ENCODE assay signal across 20 cellular contexts in genomic region chr5:176612008-176612407, GRCh38. TPM values are rescaled to one million over a fixed set of nuclear protein-coding genes. Genes with fewer than 3 reads are reported as not detected.
DNase-seq lines count a peak whose midpoint lies in the region; ATAC-seq and TF ChIP-seq lines count a peak whose summit lies in the region.
"Had no signal": no experiment of that assay in that cellular context is flagged by ENCODE, and none has a peak within 500 bp of the region (broad histone marks: within the 10 kb centered on the region; RNA-seq: fewer than 3 reads in every experiment).

No MANE protein-coding gene starts in this region.

- H3K36me3 ChIP-seq in parathyroid adenoma (ENCODE audit: control insufficient read depth, insufficient read depth, low read length) = no peaks in the 10 kb centered on the region

- peak overlapping the region; percentile 28 for H2AFZ ChIP-seq in parathyroid adenoma

- peaks cover 50% of the 10 kb centered on the region for H3K27me3 Mint-ChIP-seq in activated CD4-positive, alpha-beta memory T cell treated with anti-CD3 and anti-CD28 coated beads, Interleukin-2, amount 10 ng/mL, durations not matched to agents 7 days and 5 days
- H3K27me3 Mint-ChIP-seq in activated CD4-positive, alpha-beta memory T cell treated with anti-CD3 and anti-CD28 coated beads for 36 hours = peaks cover 39% of the 10 kb centered on the region
- peaks cover 34% of the 10 kb centered on the region for H3K27me3 Mint-ChIP-seq in activated B cell treated with CpG ODN at 0.5 μM for 24 hours
- H3K27me3 Mint-ChIP-seq in immature natural killer cell (ENCODE audit: low read depth in 3 of 3) = peaks cover 15 to 28% (median 25%) of the 10 kb centered on the region in 3 donors

- intact Hi-C loops in activated CD4-positive, alpha-beta memory T cell treated with anti-CD3 and anti-CD28 coated beads for 36 hours (cut with micrococcal nuclease) = no loop called here
- intact Hi-C loops in activated B cell treated with CpG ODN at 0.5 μM for 24 hours (cut with micrococcal nuclease) = no loop called here

- H3K27ac ChIP-seq in parathyroid adenoma = no peak overlapping the region
- H3K27ac ChIP-seq: 22Rv1; BLaER1 treated with 17β-estradiol and CSF1 and Interleukin-3, amounts not matched to agents 10 nM and 100 nM; HL-60 had no signal

- peaks cover 13% of the 10 kb centered on the region for H3K4me1 Mint-ChIP-seq in activated CD4-positive, alpha-beta memory T cell treated with anti-CD3 and anti-CD28 coated beads, Interleukin-2, amount 10 ng/mL, durations not matched to agents 7 days and 5 days
- peaks cover 15% of the 10 kb centered on the region for H3K4me1 Mint-ChIP-seq in activated CD4-positive, alpha-beta memory T cell treated with anti-CD3 and anti-CD28 coated beads for 36 hours (ENCODE audit: low read depth)
- H3K4me1 Mint-ChIP-seq in activated B cell treated with CpG ODN at 0.5 μM for 24 hours (peaks cover 10% of the 10 kb centered on the region), immature natural killer cell (peaks cover 10 to 15% of the 10 kb centered on the region in 2 donors)

- no peak overlapping the region for H3K4me2 ChIP-seq in parathyroid adenoma (ENCODE audit: low read length)

- H3K27me3 ChIP-seq in parathyroid adenoma (ENCODE audit: control insufficient read depth, insufficient read depth, low read length) = no peaks in the 10 kb centered on the region

- H3K36me3 Mint-ChIP-seq in activated CD4-positive, alpha-beta memory T cell treated with anti-CD3 and anti-CD28 coated beads, Interleukin-2, amount 10 ng/mL, durations not matched to agents 7 days and 5 days (ENCODE audit: low read depth) = peaks cover 3% of the 10 kb centered on the region
- peaks cover 1% of the 10 kb centered on the region for H3K36me3 Mint-ChIP-seq in activated CD4-positive, alpha-beta memory T cell treated with anti-CD3 and anti-CD28 coated beads for 36 hours
- H3K36me3 Mint-ChIP-seq in activated B cell treated with CpG ODN at 0.5 μM for 24 hours (ENCODE audit: low read depth) = no peaks in the 10 kb centered on the region
- H3K36me3 Mint-ChIP-seq in immature natural killer cell = no peaks in the 10 kb centered on the region

- H3K79me2 ChIP-seq in parathyroid adenoma = no peaks in the 10 kb centered on the region

- POLR2A ChIA-PET in activated CD4-positive, alpha-beta memory T cell treated with anti-CD3 and anti-CD28 coated beads, Interleukin-2, amount 10 ng/mL, durations not matched to agents 7 days and 5 days (lab: Charles Lee) = no interaction called here
- POLR2A ChIA-PET in activated CD4-positive, alpha-beta memory T cell treated with anti-CD3 and anti-CD28 coated beads for 36 hours (lab: Charles Lee) = no interaction called here
- POLR2A ChIA-PET in activated B cell treated with CpG ODN at 0.5 μM for 24 hours (lab: Charles Lee) = no interaction called here

- no peaks in the 10 kb centered on the region for H3K9me3 Mint-ChIP-seq in activated CD4-positive, alpha-beta memory T cell treated with anti-CD3 and anti-CD28 coated beads, Interleukin-2, amount 10 ng/mL, durations not matched to agents 7 days and 5 days
- no peaks in the 10 kb centered on the region for H3K9me3 Mint-ChIP-seq in activated CD4-positive, alpha-beta memory T cell treated with anti-CD3 and anti-CD28 coated beads for 36 hours
- no peaks in the 10 kb centered on the region for H3K9me3 Mint-ChIP-seq in activated B cell treated with CpG ODN at 0.5 μM for 24 hours
- H3K9me3 Mint-ChIP-seq in immature natural killer cell = peaks cover 0 to 1% (median 0%) of the 10 kb centered on the region in 6 donors

- no peak overlapping the region for H3K27ac Mint-ChIP-seq in activated CD4-positive, alpha-beta memory T cell treated with anti-CD3 and anti-CD28 coated beads, Interleukin-2, amount 10 ng/mL, durations not matched to agents 7 days and 5 days
- no peak overlapping the region for H3K27ac Mint-ChIP-seq in activated CD4-positive, alpha-beta memory T cell treated with anti-CD3 and anti-CD28 coated beads for 36 hours
- H3K27ac Mint-ChIP-seq in activated B cell treated with CpG ODN at 0.5 μM for 24 hours (no peak overlapping the region), immature natural killer cell (no peak overlapping the region)

- no peak for TF ChIP-seq CTCF in activated B cell treated with CpG ODN at 0.5 μM for 24 hours (IDR thresholded peaks at IDR 0.05)
- TF ChIP-seq CTCF in parathyroid adenoma (IDR thresholded peaks at IDR 0.05) = no peak
- TF ChIP-seq CTCF in omental fat pad (IDR thresholded peaks at IDR 0.05) = no peak

- CTCF ChIA-PET in activated CD4-positive, alpha-beta memory T cell treated with anti-CD3 and anti-CD28 coated beads, Interleukin-2, amount 10 ng/mL, durations not matched to agents 7 days and 5 days (lab: Charles Lee) = interaction anchor here (1.5 kb wide), 1 partner anchor 49 kb away, joined by 7 read pairs; no protein-coding TSS in a partner anchor
- CTCF ChIA-PET in activated CD4-positive, alpha-beta memory T cell treated with anti-CD3 and anti-CD28 coated beads for 36 hours (lab: Charles Lee) = no interaction called here
- CTCF ChIA-PET in activated B cell treated with CpG ODN at 0.5 μM for 24 hours (lab: Charles Lee) = no interaction called here

- no peak for DNase-seq in activated CD4-positive, alpha-beta memory T cell treated with anti-CD3 and anti-CD28 coated beads, Interleukin-2, amount 10 ng/mL, durations not matched to agents 7 days and 5 days
- DNase-seq in activated CD4-positive, alpha-beta memory T cell treated with anti-CD3 and anti-CD28 coated beads for 36 hours = no peak
- no peak for DNase-seq in activated B cell treated with CpG ODN at 0.5 μM for 24 hours
- DNase-seq in immature natural killer cell = no peak
- no peak for DNase-seq in retina
- DNase-seq in amniotic stem cell (lab: John Stamatoyannopoulos, UW) = no peak
- DNase-seq in omental fat pad (ENCODE audit: low spot score) = no peak
- DNase-seq: NCI-H1092 treated with DMSO at 0.1 percent for 48 hours, NCI-H146, NCI-H2029 treated with DMSO at 0.1 percent for 48 hours, NCI-H510A treated with DMSO at 0.1 percent for 48 hours, NCI-H748 treated with DMSO at 0.1 percent for 48 hours, SIG-M5 had no signal

- peaks cover 10% of the 10 kb centered on the region for H3K4me1 ChIP-seq in parathyroid adenoma

- H3K4me3 Mint-ChIP-seq in activated CD4-positive, alpha-beta memory T cell treated with anti-CD3 and anti-CD28 coated beads, Interleukin-2, amount 10 ng/mL, durations not matched to agents 7 days and 5 days = peak overlapping the region; percentile 16
- H3K4me3 Mint-ChIP-seq in activated CD4-positive, alpha-beta memory T cell treated with anti-CD3 and anti-CD28 coated beads for 36 hours = no peak overlapping the region
- H3K4me3 Mint-ChIP-seq in activated B cell treated with CpG ODN at 0.5 μM for 24 hours (peak overlapping the region; percentile 12), immature natural killer cell (peak overlapping the region in 3 of 5 donors; percentile 7 to 64 (median 9))

- no peak for ATAC-seq in activated B cell treated with CpG ODN at 0.5 μM for 24 hours (ENCODE audit: low read depth)
- no peak for ATAC-seq in omental fat pad (ENCODE audit: low FRiP score)
- ATAC-seq: HCT116 had no signal

- no peak overlapping the region for H3K9ac ChIP-seq in parathyroid adenoma
- H3K9ac ChIP-seq: BLaER1 treated with 17β-estradiol and CSF1 and Interleukin-3, amounts not matched to agents 10 nM and 100 nM had no signal

- H3K9me3 ChIP-seq in parathyroid adenoma (ENCODE audit: control insufficient read depth, low read length) = no peaks in the 10 kb centered on the region
- H3K9me3 ChIP-seq: BLaER1 treated with 17β-estradiol and CSF1 and Interleukin-3, amounts not matched to agents 10 nM and 100 nM had no signal

- H3K4me3 ChIP-seq in parathyroid adenoma (ENCODE audit: low read depth, low read length) = no peak overlapping the region
- H3K4me3 ChIP-seq: BLaER1 treated with 17β-estradiol and CSF1 and Interleukin-3, amounts not matched to agents 10 nM and 100 nM had no signal

RNA-seq across cellular contexts. Expression of gene GPRIN1, which starts 2.1 kb away (rescaled TPM):
- total RNA-seq in activated CD4-positive, alpha-beta memory T cell treated with anti-CD3 and anti-CD28 coated beads, Interleukin-2, amount 10 ng/mL, durations not matched to agents 7 days and 5 days = 1 to 10 TPM; 3.7 to 4.2 TPM
- total RNA-seq in activated CD4-positive, alpha-beta memory T cell treated with anti-CD3 and anti-CD28 coated beads for 36 hours = 1 to 10 TPM; 4.5 to 5.3 TPM
- total RNA-seq in activated B cell treated with CpG ODN at 0.5 μM for 24 hours (2.8 and 3.2 TPM in 2 replicates), omental fat pad (1 to 10 TPM in 2 of 4 donors, under 1 TPM in 2; 0.37 to 1.9 (median 0.90) TPM)
- polyA plus RNA-seq in immature natural killer cell = under 1 TPM; 0.34 to 0.63 (median 0.46) TPM

RNA-seq across cellular contexts. Expression of gene SNCB, which starts 18.3 kb away (rescaled TPM):
- total RNA-seq in activated CD4-positive, alpha-beta memory T cell treated with anti-CD3 and anti-CD28 coated beads, Interleukin-2, amount 10 ng/mL, durations not matched to agents 7 days and 5 days = not detected
- total RNA-seq in activated CD4-positive, alpha-beta memory T cell treated with anti-CD3 and anti-CD28 coated beads for 36 hours = under 1 TPM in 1 of 2 experiments, not detected in 1; 0.31 TPM
- total RNA-seq in activated B cell treated with CpG ODN at 0.5 μM for 24 hours = 0.17 TPM in 1 of 2 replicates, not detected in the other
- polyA plus RNA-seq in immature natural killer cell = under 1 TPM in 1 of 3 donors, not detected in 2; 0.26 TPM
- not detected for total RNA-seq in omental fat pad
- total RNA-seq: HT-29 had no signal

RNA-seq across cellular contexts. Expression of gene EIF4E1B, which starts 18.5 kb away (rescaled TPM):
- not detected for total RNA-seq in activated CD4-positive, alpha-beta memory T cell treated with anti-CD3 and anti-CD28 coated beads, Interleukin-2, amount 10 ng/mL, durations not matched to agents 7 days and 5 days
- not detected for total RNA-seq in activated CD4-positive, alpha-beta memory T cell treated with anti-CD3 and anti-CD28 coated beads for 36 hours
- total RNA-seq in activated B cell treated with CpG ODN at 0.5 μM for 24 hours (not detected in 2 replicates), omental fat pad (not detected)
- not detected for polyA plus RNA-seq in immature natural killer cell
- total RNA-seq: Daoy, HT-29 had no signal

RNA-seq across cellular contexts. Expression of gene TSPAN17, which starts 35.3 kb away (rescaled TPM):
- 10 to 100 TPM; 33.3 to 33.4 TPM for total RNA-seq in activated CD4-positive, alpha-beta memory T cell treated with anti-CD3 and anti-CD28 coated beads, Interleukin-2, amount 10 ng/mL, durations not matched to agents 7 days and 5 days
- total RNA-seq in activated CD4-positive, alpha-beta memory T cell treated with anti-CD3 and anti-CD28 coated beads for 36 hours = 10 to 100 TPM; 25.2 to 25.3 TPM
- total RNA-seq in activated B cell treated with CpG ODN at 0.5 μM for 24 hours (20.7 and 27.7 TPM in 2 replicates), omental fat pad (10 to 100 TPM in 3 of 4 donors, 1 to 10 TPM in 1; 8.9 to 16.9 (median 15.1) TPM)
- polyA plus RNA-seq in immature natural killer cell = 10 to 100 TPM; 45.2 to 53.0 (median 49.4) TPM
